In genomic region chr7:27740449-27741086, GRCh38 we compare ENCODE assay signal across 8 cellular contexts. TPM values are rescaled to one million over a fixed set of nuclear protein-coding genes. Genes with fewer than 3 reads are reported as not detected.
A peak's percentile ranks its signal among the peaks of the same experiment; 100 is the strongest.
DNase-seq lines count a peak whose midpoint lies in the region; ATAC-seq and TF ChIP-seq lines count a peak whose summit lies in the region.

No MANE protein-coding gene starts in this region.

- peaks cover 32 to 33% of the 10 kb centered on the region in 2 experiments for H3K4me1 Mint-ChIP-seq in H9
- peaks cover 23% of the 10 kb centered on the region for H3K4me1 Mint-ChIP-seq in neural crest cell

- H3K4me1 ChIP-seq in H9 (ENCODE audit: insufficient read depth, low read length): no peaks in the 10 kb centered on the region
- H3K4me1 ChIP-seq in Loucy (ENCODE audit: insufficient read depth, low read length, poor library complexity, severe bottlenecking): peaks cover 30% of the 10 kb centered on the region
- H3K4me1 ChIP-seq in foreskin keratinocyte: peaks cover 16% of the 10 kb centered on the region

- H2BK120ac ChIP-seq in H9 (ENCODE audit: low read depth, low read length, poor library complexity, severe bottlenecking): no peak overlapping the region

- no peaks in the 10 kb centered on the region for H3K36me3 ChIP-seq in Loucy (ENCODE audit: insufficient read depth, low read length)

- H3K27ac ChIP-seq in H9 (ENCODE audit: insufficient read length, low read depth, low read length) (peak overlapping the region; percentile 21), foreskin keratinocyte (peak overlapping the region; percentile 87)

- H3K79me1 ChIP-seq in H9 (ENCODE audit: insufficient read depth, low read depth, low read length, poor library complexity, severe bottlenecking): no peaks in the 10 kb centered on the region

- no peak overlapping the region for H2BK15ac ChIP-seq in H9 (ENCODE audit: low read depth, low read length)

- H3K23ac ChIP-seq in H9 (ENCODE audit: insufficient read length, low read depth, low read length): no peak overlapping the region

- peak overlapping the region; percentile 87 for H3K4me3 ChIP-seq in Loucy (ENCODE audit: low read length, poor library complexity, severe bottlenecking)

- no peaks in the 10 kb centered on the region for H3K9me2 ChIP-seq in Loucy (replicated peaks; ENCODE audit: low read depth, low read length)

- no peak overlapping the region for H4K5ac ChIP-seq in H9 (ENCODE audit: insufficient read length, low read depth, low read length)

- H2BK12ac ChIP-seq in H9 (ENCODE audit: insufficient read length, low read depth, low read length): no peak overlapping the region

- no peak overlapping the region for H4K8ac ChIP-seq in H9 (replicated peaks; ENCODE audit: insufficient read length, low read depth, low read length)

- H2AFZ ChIP-seq in H9 (ENCODE audit: low read length) (no peak overlapping the region), Loucy (ENCODE audit: low read length) (peak overlapping the region; percentile 76)

- H3K9me3 ChIP-seq in H9 (ENCODE audit: control insufficient read depth, low read depth, low read length) (no peaks in the 10 kb centered on the region), Loucy (ENCODE audit: insufficient read depth, low read depth, low read length) (no peaks in the 10 kb centered on the region)

- peak overlapping the region; percentile 48 for H3K18ac ChIP-seq in H9 (ENCODE audit: insufficient read length, low read depth, low read length)

- H3K79me2 ChIP-seq in H9 (ENCODE audit: insufficient read depth, low read length) (no peaks in the 10 kb centered on the region), Loucy (ENCODE audit: insufficient read depth, low read length) (peaks cover 49% of the 10 kb centered on the region)

- H3K36me3 Mint-ChIP-seq in H9 (ENCODE audit: insufficient read depth in 1 of 3, low read depth in 3 of 3): peaks cover 0 to 2% (median 0%) of the 10 kb centered on the region in 3 experiments; a peak in 1 of 7 replicates
- no peaks in the 10 kb centered on the region for H3K36me3 Mint-ChIP-seq in neural crest cell (ENCODE audit: low read depth)

- H4K20me1 ChIP-seq in H9 (ENCODE audit: control insufficient read depth, insufficient read depth, insufficient read length): no peaks in the 10 kb centered on the region
- H4K20me1 ChIP-seq in Loucy (ENCODE audit: insufficient read depth, low read length, poor library complexity, severe bottlenecking): peaks cover 31% of the 10 kb centered on the region

- H2AK5ac ChIP-seq in H9 (ENCODE audit: insufficient read length, low read length): no peak overlapping the region

- peaks cover 2% of the 10 kb centered on the region for H3K23me2 ChIP-seq in H9 (ENCODE audit: insufficient read length, low read depth, low read length, poor library complexity, severe bottlenecking)

- ATAC-seq in foreskin keratinocyte: peak; percentile 91

- no peak overlapping the region for H4K91ac ChIP-seq in H9 (ENCODE audit: insufficient read length, low read depth, low read length)

- no peak overlapping the region for H3K56ac ChIP-seq in H9 (ENCODE audit: insufficient read length, low read depth, low read length)

- H3K27me3 Mint-ChIP-seq in H9 (ENCODE audit: low read depth) (peaks cover 2% of the 10 kb centered on the region; the same call in 1 of the 2 replicates), neural crest cell (ENCODE audit: low read depth) (peaks cover 3% of the 10 kb centered on the region)

- H3K9ac ChIP-seq in H9 (ENCODE audit: extremely low read depth, insufficient read length, low read length): peak overlapping the region; percentile 88
- H3K9ac ChIP-seq in Loucy (ENCODE audit: low read depth, low read length, poor library complexity, severe bottlenecking): peak overlapping the region; percentile 94

- TF ChIP-seq CTCF in H9 (conservative IDR thresholded peaks at IDR 0.05) (no peak), Loucy (conservative IDR thresholded peaks at IDR 0.05; ENCODE audit: low read length) (no peak), foreskin keratinocyte (conservative IDR thresholded peaks at IDR 0.05) (no peak), neural crest cell (conservative IDR thresholded peaks at IDR 0.05) (no peak)

- peak overlapping the region; percentile 82 for H3K14ac ChIP-seq in H9 (ENCODE audit: insufficient read depth, low read length)

- H2BK5ac ChIP-seq in H9 (ENCODE audit: insufficient read length, low read length): no peak overlapping the region

- no peak overlapping the region for H3K4ac ChIP-seq in H9 (ENCODE audit: low read depth, low read length)

- H3F3A ChIP-seq in Loucy (ENCODE audit: low read depth): 0 out of 2 replicates have a peak, but pooled peaks cover 3% of the 10 kb centered on the region

- H3K9me3 Mint-ChIP-seq in H9 (no peaks in the 10 kb centered on the region), neural crest cell (no peaks in the 10 kb centered on the region)

- H3T11ph ChIP-seq in H9 (ENCODE audit: low read length): no peak overlapping the region

- H3K27me3 ChIP-seq in H9 (ENCODE audit: insufficient read depth, low read length) (no peaks in the 10 kb centered on the region), Loucy (ENCODE audit: insufficient read depth, low read length, poor library complexity, severe bottlenecking) (peaks cover 4% of the 10 kb centered on the region), foreskin keratinocyte (no peaks in the 10 kb centered on the region)

- no CpG with 5 or more reads among the region's 49 CpGs for WGBS in H9 (ENCODE audit: extremely low coverage, insufficient read length, low lambda C conversion rate)

- in situ Hi-C loops in G401 (cut with HindIII; ENCODE audit: low sequenced_read_pairs): no loop called here

- H3K27ac Mint-ChIP-seq in H9: peak overlapping the region; percentile 64 to 98 (median 94)
- peak overlapping the region; percentile 91 for H3K27ac Mint-ChIP-seq in neural crest cell (ENCODE audit: unreplicated experiment)

- H3K4me2 ChIP-seq in H9 (ENCODE audit: insufficient read depth, insufficient read length, low read length) (peak overlapping the region; percentile 88), Loucy (ENCODE audit: low read depth, low read length, poor library complexity, severe bottlenecking) (peak overlapping the region; percentile 99)

- peak overlapping the region; percentile 94 to 97 for H3K4me3 Mint-ChIP-seq in H9
- peak overlapping the region; percentile 94 for H3K4me3 Mint-ChIP-seq in neural crest cell

- DNase-seq in G401 (ENCODE audit: low spot score): peak; percentile 73
- peak; percentile 96 for DNase-seq in H9
- peak; percentile 84 to 91 for DNase-seq in SHP77 (lab: John Stamatoyannopoulos, UW)
- DNase-seq in activated gamma-delta T cell treated with Interleukin-2 at 50 U/mL for 16 hours: peak; percentile 78
- DNase-seq in foreskin keratinocyte: peak; percentile 88 to 95
- DNase-seq in neural crest cell (ENCODE audit: low read depth, low spot score): peak; percentile 57
- DNase-seq in stromal cell of bone marrow (ENCODE audit: low read depth): peak; percentile 58

- no peak overlapping the region for H2BK20ac ChIP-seq in H9 (ENCODE audit: low read depth, low read length, poor library complexity, severe bottlenecking)

RNA-seq across cellular contexts. Expression of gene TAX1BP1, which starts 0.6 kb away (rescaled TPM):
- 25.0 and 27.0 TPM in 2 replicates for total RNA-seq in G401 (2014; rRNA removed; shearing (Covaris generic))
- 58.0 and 58.3 TPM in 2 replicates for total RNA-seq in H9 (2021)
- 62.2 and 66.8 TPM in 2 replicates for total RNA-seq in foreskin keratinocyte
- polyA plus RNA-seq in foreskin keratinocyte: 25.7 and 26.2 TPM in 2 replicates
- 44.4 and 47.1 TPM in 2 replicates for total RNA-seq in neural crest cell

Comparison
In these comparisons a context has a peak if more than half of its experiments do, and no peak if none do; other contexts are left out.
1. Peak in every context shown above with its lines: DNase-seq, ATAC-seq, H3K4me3 ChIP-seq and H3K27ac ChIP-seq.